Comparison of ENCODE assay signal across 8 cellular contexts in genomic region chr9:137551656-137552534, GRCh38. TPM values are rescaled to one million over a fixed set of nuclear protein-coding genes. Genes with fewer than 3 reads are reported as not detected.
DNase-seq lines count a peak whose midpoint lies in the region; ATAC-seq and TF ChIP-seq lines count a peak whose summit lies in the region.

TSS of gene MRPL41 (plus strand) at chr9:137551879. CDS start at chr9:137552082, 203 bp downstream.

- peak within 1 kb of the TSS; percentile 76 to 92 for H3K27ac ChIP-seq in coronary artery

- peak within 1 kb of the TSS; percentile 79 for H3K4me3 ChIP-seq in AG10803 (ENCODE audit: low read length)
- H3K4me3 ChIP-seq in coronary artery, result peak within 1 kb of the TSS; percentile 92

- H3K9me3 Mint-ChIP-seq in activated CD4-positive, alpha-beta T cell treated with anti-CD3 and anti-CD28 coated beads, Interleukin-2, amount 10 ng/mL, durations not matched to agents 7 days and 5 days, result no peaks in the 10 kb centered on the region

- no peaks in the 10 kb centered on the region for H3K27me3 Mint-ChIP-seq in activated CD4-positive, alpha-beta T cell treated with anti-CD3 and anti-CD28 coated beads, Interleukin-2, amount 10 ng/mL, durations not matched to agents 7 days and 5 days

- TF ChIP-seq CTCF in AG10803 (conservative IDR thresholded peaks at IDR 0.05; ENCODE audit: low read length), result no peak
- no peak for TF ChIP-seq CTCF in coronary artery (IDR thresholded peaks at IDR 0.05)

- H3K4me3 Mint-ChIP-seq in activated CD4-positive, alpha-beta T cell treated with anti-CD3 and anti-CD28 coated beads, Interleukin-2, amount 10 ng/mL, durations not matched to agents 7 days and 5 days, result peak within 1 kb of the TSS; percentile 75

- DNase-seq in AG10803 (ENCODE audit: low read depth) (peak; percentile 75), NCI-H526 (lab: John Stamatoyannopoulos, UW) (peak; percentile 20 to 88), coronary artery (ENCODE audit: low spot score) (peak; percentile 90), left kidney (ENCODE audit: low read depth, low spot score) (peak; percentile 95)
- peak; percentile 87 for DNase-seq in activated CD4-positive, alpha-beta T cell treated with anti-CD3 and anti-CD28 coated beads, Interleukin-2, amount 10 ng/mL, durations not matched to agents 7 days and 5 days
- DNase-seq in stimulated activated CD4-positive, alpha-beta T cell treated with anti-CD3 and anti-CD28 coated beads, Interleukin-2, amount 100 ng/mL, for 24 hours, result peak; percentile 90 to 94

- no peaks in the 10 kb centered on the region for H3K36me3 Mint-ChIP-seq in activated CD4-positive, alpha-beta T cell treated with anti-CD3 and anti-CD28 coated beads, Interleukin-2, amount 10 ng/mL, durations not matched to agents 7 days and 5 days (ENCODE audit: low read depth)

- ATAC-seq in GM19035 (IDR thresholded peaks at IDR 0.05; ENCODE audit: unreplicated experiment) (peak; percentile 80), HG03342 (IDR thresholded peaks at IDR 0.05; ENCODE audit: unreplicated experiment) (peak; percentile 77)

- POLR2A ChIA-PET in activated CD4-positive, alpha-beta T cell treated with anti-CD3 and anti-CD28 coated beads, Interleukin-2, amount 10 ng/mL, durations not matched to agents 7 days and 5 days (lab: Charles Lee), result no interaction called here

- H3K4me1 Mint-ChIP-seq in activated CD4-positive, alpha-beta T cell treated with anti-CD3 and anti-CD28 coated beads, Interleukin-2, amount 10 ng/mL, durations not matched to agents 7 days and 5 days, result peaks cover 20% of the 10 kb centered on the region

- peak within 1 kb of the TSS; percentile 85 for H3K27ac Mint-ChIP-seq in activated CD4-positive, alpha-beta T cell treated with anti-CD3 and anti-CD28 coated beads, Interleukin-2, amount 10 ng/mL, durations not matched to agents 7 days and 5 days

- CTCF ChIA-PET in activated CD4-positive, alpha-beta T cell treated with anti-CD3 and anti-CD28 coated beads, Interleukin-2, amount 10 ng/mL, durations not matched to agents 7 days and 5 days (lab: Charles Lee), result interaction anchor here (0.6 to 1.8 kb wide), 6 partner anchors 14 to 442 kb away, joined by 3 to 4 read pairs (median 3); partner anchors contain the start of genes EXD3 and NOXA1

RNA-seq across cellular contexts. Expression of gene MRPL41, which starts in this region (rescaled TPM):
- 10 to 100 TPM; 30.2 to 37.1 TPM for total RNA-seq in activated CD4-positive, alpha-beta T cell treated with anti-CD3 and anti-CD28 coated beads, Interleukin-2, amount 10 ng/mL, durations not matched to agents 7 days and 5 days

Comparison
In these comparisons a context has a peak if more than half of its experiments do, and no peak if none do; other contexts are left out.
1. Peak in every context shown above with its lines: DNase-seq, ATAC-seq, H3K4me3 ChIP-seq and H3K27ac ChIP-seq.